In the genomic region with DNA sequence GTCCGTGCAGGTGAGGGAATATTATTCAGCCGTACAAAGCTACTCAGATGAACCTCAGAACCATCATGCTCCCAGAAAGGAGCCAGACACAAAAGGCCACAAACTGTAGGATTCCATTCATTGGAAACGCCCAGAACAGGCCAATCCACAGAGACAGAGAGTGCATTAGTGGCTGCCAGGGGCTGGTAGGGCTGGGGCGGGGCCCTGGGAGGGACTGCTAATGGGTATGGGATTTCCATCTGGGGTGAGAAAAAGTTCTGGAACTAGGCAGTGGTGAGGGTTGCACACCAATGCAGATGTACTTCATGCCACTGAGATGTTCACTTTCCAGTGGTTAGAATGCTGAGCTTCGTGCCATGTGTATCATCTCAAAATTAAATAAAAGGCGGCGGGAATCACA, we compare ENCODE assay signal across 3 cellular contexts.
TF ChIP-seq lines count a peak whose summit lies in the region.

No MANE protein-coding gene starts in this region.

TF ChIP-seq in SK-N-SH, 30 proteins besides CTCF, POLR2A, EP300 and RAD21:
- no peak for TF ChIP-seq NRF1 (IDR thresholded peaks at IDR 0.05; ENCODE audit: low read depth, low read length)
- TF ChIP-seq JUND (IDR thresholded peaks at IDR 0.05): no peak
- TF ChIP-seq, protein P1, sequence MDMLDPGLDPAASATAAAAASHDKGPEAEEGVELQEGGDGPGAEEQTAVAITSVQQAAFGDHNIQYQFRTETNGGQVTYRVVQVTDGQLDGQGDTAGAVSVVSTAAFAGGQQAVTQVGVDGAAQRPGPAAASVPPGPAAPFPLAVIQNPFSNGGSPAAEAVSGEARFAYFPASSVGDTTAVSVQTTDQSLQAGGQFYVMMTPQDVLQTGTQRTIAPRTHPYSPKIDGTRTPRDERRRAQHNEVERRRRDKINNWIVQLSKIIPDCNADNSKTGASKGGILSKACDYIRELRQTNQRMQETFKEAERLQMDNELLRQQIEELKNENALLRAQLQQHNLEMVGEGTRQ (IDR thresholded peaks at IDR 0.05; ENCODE audit: borderline replicate concordance, low read depth, low read length): no peak
- TF ChIP-seq FOSL2 (IDR thresholded peaks at IDR 0.05; ENCODE audit: borderline replicate concordance, low read depth): no peak
- TF ChIP-seq GATA2 (CRISPR knock-in tag; IDR thresholded peaks at IDR 0.05): no peak

TF ChIP-seq in SK-N-SH treated with all-trans-retinoic acid at 6 μM for 48 hours, 23 proteins besides CTCF, POLR2A, EP300 and RAD21:
- TF ChIP-seq OSR1 (CRISPR knock-in tag; IDR thresholded peaks at IDR 0.05) (no peak), RARB (CRISPR knock-in tag; IDR thresholded peaks at IDR 0.05) (no peak), ISL1 (CRISPR knock-in tag; IDR thresholded peaks at IDR 0.05) (no peak), ZFP30 (CRISPR knock-in tag; IDR thresholded peaks at IDR 0.05) (no peak), ZFP3 (CRISPR knock-in tag; IDR thresholded peaks at IDR 0.05) (no peak), ZNF565 (CRISPR knock-in tag; conservative IDR thresholded peaks at IDR 0.05; ENCODE audit: low read depth) (no peak), ZNF8 (CRISPR knock-in tag; IDR thresholded peaks at IDR 0.05) (no peak)
- TF ChIP-seq, protein P2, sequence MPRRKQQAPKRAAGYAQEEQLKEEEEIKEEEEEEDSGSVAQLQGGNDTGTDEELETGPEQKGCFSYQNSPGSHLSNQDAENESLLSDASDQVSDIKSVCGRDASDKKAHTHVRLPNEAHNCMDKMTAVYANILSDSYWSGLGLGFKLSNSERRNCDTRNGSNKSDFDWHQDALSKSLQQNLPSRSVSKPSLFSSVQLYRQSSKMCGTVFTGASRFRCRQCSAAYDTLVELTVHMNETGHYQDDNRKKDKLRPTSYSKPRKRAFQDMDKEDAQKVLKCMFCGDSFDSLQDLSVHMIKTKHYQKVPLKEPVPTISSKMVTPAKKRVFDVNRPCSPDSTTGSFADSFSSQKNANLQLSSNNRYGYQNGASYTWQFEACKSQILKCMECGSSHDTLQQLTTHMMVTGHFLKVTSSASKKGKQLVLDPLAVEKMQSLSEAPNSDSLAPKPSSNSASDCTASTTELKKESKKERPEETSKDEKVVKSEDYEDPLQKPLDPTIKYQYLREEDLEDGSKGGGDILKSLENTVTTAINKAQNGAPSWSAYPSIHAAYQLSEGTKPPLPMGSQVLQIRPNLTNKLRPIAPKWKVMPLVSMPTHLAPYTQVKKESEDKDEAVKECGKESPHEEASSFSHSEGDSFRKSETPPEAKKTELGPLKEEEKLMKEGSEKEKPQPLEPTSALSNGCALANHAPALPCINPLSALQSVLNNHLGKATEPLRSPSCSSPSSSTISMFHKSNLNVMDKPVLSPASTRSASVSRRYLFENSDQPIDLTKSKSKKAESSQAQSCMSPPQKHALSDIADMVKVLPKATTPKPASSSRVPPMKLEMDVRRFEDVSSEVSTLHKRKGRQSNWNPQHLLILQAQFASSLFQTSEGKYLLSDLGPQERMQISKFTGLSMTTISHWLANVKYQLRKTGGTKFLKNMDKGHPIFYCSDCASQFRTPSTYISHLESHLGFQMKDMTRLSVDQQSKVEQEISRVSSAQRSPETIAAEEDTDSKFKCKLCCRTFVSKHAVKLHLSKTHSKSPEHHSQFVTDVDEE (CRISPR knock-in tag; IDR thresholded peaks at IDR 0.05): no peak
- TF ChIP-seq, protein P3, sequence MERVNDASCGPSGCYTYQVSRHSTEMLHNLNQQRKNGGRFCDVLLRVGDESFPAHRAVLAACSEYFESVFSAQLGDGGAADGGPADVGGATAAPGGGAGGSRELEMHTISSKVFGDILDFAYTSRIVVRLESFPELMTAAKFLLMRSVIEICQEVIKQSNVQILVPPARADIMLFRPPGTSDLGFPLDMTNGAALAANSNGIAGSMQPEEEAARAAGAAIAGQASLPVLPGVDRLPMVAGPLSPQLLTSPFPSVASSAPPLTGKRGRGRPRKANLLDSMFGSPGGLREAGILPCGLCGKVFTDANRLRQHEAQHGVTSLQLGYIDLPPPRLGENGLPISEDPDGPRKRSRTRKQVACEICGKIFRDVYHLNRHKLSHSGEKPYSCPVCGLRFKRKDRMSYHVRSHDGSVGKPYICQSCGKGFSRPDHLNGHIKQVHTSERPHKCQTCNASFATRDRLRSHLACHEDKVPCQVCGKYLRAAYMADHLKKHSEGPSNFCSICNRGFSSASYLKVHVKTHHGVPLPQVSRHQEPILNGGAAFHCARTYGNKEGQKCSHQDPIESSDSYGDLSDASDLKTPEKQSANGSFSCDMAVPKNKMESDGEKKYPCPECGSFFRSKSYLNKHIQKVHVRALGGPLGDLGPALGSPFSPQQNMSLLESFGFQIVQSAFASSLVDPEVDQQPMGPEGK (CRISPR knock-in tag; IDR thresholded peaks at IDR 0.05; ENCODE audit: borderline replicate concordance): no peak
- TF ChIP-seq, protein P4, sequence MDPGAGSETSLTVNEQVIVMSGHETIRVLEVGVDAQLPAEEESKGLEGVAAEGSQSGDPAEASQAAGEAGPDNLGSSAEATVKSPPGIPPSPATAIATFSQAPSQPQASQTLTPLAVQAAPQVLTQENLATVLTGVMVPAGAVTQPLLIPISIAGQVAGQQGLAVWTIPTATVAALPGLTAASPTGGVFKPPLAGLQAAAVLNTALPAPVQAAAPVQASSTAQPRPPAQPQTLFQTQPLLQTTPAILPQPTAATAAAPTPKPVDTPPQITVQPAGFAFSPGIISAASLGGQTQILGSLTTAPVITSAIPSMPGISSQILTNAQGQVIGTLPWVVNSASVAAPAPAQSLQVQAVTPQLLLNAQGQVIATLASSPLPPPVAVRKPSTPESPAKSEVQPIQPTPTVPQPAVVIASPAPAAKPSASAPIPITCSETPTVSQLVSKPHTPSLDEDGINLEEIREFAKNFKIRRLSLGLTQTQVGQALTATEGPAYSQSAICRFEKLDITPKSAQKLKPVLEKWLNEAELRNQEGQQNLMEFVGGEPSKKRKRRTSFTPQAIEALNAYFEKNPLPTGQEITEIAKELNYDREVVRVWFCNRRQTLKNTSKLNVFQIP (CRISPR knock-in tag; IDR thresholded peaks at IDR 0.05; ENCODE audit: borderline replicate concordance, low read depth): no peak

TF ChIP-seq in neural cell, 6 proteins besides CTCF, POLR2A, EP300 and RAD21:
- TF ChIP-seq POLR2AphosphoS5 (IDR thresholded peaks at IDR 0.05) (no peak), EZH2 (IDR thresholded peaks at IDR 0.05; ENCODE audit: borderline replicate concordance, insufficient read depth, low read length, poor library complexity, severe bottlenecking) (no peak), TAF1 (IDR thresholded peaks at IDR 0.05; ENCODE audit: low read depth) (no peak), SMC3 (conservative IDR thresholded peaks at IDR 0.05; ENCODE audit: poor library complexity) (no peak), MXI1 (conservative IDR thresholded peaks at IDR 0.05; ENCODE audit: poor library complexity, severe bottlenecking) (no peak)
- TF ChIP-seq, protein P5, sequence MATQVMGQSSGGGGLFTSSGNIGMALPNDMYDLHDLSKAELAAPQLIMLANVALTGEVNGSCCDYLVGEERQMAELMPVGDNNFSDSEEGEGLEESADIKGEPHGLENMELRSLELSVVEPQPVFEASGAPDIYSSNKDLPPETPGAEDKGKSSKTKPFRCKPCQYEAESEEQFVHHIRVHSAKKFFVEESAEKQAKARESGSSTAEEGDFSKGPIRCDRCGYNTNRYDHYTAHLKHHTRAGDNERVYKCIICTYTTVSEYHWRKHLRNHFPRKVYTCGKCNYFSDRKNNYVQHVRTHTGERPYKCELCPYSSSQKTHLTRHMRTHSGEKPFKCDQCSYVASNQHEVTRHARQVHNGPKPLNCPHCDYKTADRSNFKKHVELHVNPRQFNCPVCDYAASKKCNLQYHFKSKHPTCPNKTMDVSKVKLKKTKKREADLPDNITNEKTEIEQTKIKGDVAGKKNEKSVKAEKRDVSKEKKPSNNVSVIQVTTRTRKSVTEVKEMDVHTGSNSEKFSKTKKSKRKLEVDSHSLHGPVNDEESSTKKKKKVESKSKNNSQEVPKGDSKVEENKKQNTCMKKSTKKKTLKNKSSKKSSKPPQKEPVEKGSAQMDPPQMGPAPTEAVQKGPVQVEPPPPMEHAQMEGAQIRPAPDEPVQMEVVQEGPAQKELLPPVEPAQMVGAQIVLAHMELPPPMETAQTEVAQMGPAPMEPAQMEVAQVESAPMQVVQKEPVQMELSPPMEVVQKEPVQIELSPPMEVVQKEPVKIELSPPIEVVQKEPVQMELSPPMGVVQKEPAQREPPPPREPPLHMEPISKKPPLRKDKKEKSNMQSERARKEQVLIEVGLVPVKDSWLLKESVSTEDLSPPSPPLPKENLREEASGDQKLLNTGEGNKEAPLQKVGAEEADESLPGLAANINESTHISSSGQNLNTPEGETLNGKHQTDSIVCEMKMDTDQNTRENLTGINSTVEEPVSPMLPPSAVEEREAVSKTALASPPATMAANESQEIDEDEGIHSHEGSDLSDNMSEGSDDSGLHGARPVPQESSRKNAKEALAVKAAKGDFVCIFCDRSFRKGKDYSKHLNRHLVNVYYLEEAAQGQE (IDR thresholded peaks at IDR 0.05; ENCODE audit: borderline replicate concordance): no peak
